In the genomic region with DNA sequence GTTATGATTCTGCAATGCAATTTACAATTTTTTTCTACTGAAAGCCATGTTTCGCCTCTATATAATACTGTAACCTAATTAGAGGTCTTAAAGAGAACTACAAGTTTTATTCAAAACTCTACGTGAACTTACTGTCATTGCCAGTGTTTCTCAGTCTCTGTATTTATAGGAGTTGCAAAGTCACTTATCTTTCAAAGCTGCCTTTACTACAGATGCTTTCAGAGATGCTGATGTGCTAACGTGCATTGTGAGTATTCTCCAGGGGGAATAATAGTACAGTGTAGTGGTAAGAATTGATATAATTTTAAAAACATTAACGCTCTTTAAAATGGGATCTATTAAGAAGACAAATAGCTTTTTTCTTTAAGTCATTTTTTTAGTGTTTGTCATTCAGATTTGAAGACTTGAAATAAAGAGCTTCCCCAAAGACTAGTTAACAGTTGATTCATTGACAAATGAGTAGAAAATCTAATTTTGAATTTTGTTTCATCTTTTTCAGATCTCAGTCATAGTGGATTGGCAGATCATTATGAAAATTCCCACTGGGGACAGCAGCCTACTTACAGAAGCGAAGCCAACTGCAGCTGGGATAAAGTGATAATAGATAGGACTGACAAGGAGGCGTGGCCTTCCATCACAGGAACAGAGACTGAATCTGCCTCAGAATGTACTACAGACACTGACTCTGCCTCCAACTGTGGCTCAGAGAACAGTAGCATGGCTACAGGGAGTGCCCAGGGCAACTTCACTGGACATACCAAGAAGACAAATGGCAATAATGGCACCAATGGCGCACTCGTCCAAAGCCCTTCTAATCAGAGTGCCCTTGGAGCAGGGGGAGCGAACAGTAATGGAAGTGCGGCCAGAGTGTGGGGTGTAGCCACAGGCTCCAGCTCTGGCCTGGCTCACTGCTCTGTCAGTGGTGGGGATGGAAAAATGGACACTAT, we compare ENCODE assay signal across 1 cellular context.
TF ChIP-seq lines count a peak whose summit lies in the region.

No MANE protein-coding gene starts in this region.

TF ChIP-seq in SK-N-SH treated with all-trans-retinoic acid at 6 μM for 48 hours, 23 proteins besides CTCF, POLR2A, EP300 and RAD21 (continued from another document):
- TF ChIP-seq, protein P1, sequence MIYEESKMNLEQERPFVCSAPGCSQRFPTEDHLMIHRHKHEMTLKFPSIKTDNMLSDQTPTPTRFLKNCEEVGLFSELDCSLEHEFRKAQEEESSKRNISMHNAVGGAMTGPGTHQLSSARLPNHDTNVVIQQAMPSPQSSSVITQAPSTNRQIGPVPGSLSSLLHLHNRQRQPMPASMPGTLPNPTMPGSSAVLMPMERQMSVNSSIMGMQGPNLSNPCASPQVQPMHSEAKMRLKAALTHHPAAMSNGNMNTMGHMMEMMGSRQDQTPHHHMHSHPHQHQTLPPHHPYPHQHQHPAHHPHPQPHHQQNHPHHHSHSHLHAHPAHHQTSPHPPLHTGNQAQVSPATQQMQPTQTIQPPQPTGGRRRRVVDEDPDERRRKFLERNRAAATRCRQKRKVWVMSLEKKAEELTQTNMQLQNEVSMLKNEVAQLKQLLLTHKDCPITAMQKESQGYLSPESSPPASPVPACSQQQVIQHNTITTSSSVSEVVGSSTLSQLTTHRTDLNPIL (CRISPR knock-in tag; IDR thresholded peaks at IDR 0.05; ENCODE audit: low read depth), result no peak
- TF ChIP-seq RARB (CRISPR knock-in tag; IDR thresholded peaks at IDR 0.05) (no peak), ISL1 (CRISPR knock-in tag; IDR thresholded peaks at IDR 0.05) (no peak), ARNTL (CRISPR knock-in tag; IDR thresholded peaks at IDR 0.05; ENCODE audit: borderline replicate concordance, low read depth) (no peak), PPARA (CRISPR knock-in tag; IDR thresholded peaks at IDR 0.05; ENCODE audit: borderline replicate concordance) (no peak)
- TF ChIP-seq, protein P2, sequence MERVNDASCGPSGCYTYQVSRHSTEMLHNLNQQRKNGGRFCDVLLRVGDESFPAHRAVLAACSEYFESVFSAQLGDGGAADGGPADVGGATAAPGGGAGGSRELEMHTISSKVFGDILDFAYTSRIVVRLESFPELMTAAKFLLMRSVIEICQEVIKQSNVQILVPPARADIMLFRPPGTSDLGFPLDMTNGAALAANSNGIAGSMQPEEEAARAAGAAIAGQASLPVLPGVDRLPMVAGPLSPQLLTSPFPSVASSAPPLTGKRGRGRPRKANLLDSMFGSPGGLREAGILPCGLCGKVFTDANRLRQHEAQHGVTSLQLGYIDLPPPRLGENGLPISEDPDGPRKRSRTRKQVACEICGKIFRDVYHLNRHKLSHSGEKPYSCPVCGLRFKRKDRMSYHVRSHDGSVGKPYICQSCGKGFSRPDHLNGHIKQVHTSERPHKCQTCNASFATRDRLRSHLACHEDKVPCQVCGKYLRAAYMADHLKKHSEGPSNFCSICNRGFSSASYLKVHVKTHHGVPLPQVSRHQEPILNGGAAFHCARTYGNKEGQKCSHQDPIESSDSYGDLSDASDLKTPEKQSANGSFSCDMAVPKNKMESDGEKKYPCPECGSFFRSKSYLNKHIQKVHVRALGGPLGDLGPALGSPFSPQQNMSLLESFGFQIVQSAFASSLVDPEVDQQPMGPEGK (CRISPR knock-in tag; IDR thresholded peaks at IDR 0.05; ENCODE audit: borderline replicate concordance), result no peak
- TF ChIP-seq, protein P3, sequence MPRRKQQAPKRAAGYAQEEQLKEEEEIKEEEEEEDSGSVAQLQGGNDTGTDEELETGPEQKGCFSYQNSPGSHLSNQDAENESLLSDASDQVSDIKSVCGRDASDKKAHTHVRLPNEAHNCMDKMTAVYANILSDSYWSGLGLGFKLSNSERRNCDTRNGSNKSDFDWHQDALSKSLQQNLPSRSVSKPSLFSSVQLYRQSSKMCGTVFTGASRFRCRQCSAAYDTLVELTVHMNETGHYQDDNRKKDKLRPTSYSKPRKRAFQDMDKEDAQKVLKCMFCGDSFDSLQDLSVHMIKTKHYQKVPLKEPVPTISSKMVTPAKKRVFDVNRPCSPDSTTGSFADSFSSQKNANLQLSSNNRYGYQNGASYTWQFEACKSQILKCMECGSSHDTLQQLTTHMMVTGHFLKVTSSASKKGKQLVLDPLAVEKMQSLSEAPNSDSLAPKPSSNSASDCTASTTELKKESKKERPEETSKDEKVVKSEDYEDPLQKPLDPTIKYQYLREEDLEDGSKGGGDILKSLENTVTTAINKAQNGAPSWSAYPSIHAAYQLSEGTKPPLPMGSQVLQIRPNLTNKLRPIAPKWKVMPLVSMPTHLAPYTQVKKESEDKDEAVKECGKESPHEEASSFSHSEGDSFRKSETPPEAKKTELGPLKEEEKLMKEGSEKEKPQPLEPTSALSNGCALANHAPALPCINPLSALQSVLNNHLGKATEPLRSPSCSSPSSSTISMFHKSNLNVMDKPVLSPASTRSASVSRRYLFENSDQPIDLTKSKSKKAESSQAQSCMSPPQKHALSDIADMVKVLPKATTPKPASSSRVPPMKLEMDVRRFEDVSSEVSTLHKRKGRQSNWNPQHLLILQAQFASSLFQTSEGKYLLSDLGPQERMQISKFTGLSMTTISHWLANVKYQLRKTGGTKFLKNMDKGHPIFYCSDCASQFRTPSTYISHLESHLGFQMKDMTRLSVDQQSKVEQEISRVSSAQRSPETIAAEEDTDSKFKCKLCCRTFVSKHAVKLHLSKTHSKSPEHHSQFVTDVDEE (CRISPR knock-in tag; IDR thresholded peaks at IDR 0.05), result no peak
